9 cellular contexts compared by ENCODE assay signal in the genomic region with DNA sequence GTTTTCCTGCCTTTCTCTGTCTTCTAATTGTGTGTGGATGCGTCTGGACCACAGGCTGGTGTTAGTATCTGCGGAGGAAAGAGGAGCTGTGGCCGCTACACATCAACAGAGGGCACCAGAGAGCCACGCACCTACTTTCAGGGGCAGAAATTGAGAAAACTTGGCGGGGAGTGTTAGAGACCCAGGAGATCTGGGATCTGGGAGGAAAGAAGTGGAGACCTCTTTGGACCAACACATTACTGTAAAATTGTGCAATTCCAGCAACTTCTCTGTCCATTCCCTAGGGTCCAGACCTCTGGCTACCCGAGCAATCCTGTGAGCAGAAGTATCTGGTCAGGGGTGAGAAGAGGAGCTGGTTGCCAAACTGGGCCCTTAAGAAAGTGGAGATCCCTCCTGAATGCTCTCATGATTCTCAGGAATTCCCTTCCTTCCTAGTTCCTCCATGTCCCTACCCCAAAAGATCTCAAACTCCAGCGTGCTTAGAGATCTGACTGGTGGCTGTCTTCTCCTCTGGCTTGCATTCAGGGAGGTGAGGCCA. TPM values are rescaled to one million over a fixed set of nuclear protein-coding genes. Genes with fewer than 3 reads are reported as not detected.
A peak's percentile ranks its signal among the peaks of the same experiment; 100 is the strongest.
DNase-seq lines count a peak whose midpoint lies in the region; ATAC-seq and TF ChIP-seq lines count a peak whose summit lies in the region.
"Had no signal": no experiment of that assay in that cellular context is flagged by ENCODE, and none has a peak within 500 bp of the region (broad histone marks: within the 10 kb centered on the region; RNA-seq: fewer than 3 reads in every experiment).

No MANE protein-coding gene starts in this region.

- H3K9me3 Mint-ChIP-seq in CD8-positive, alpha-beta memory T cell = no peaks in the 10 kb centered on the region
- no peaks in the 10 kb centered on the region for H3K9me3 Mint-ChIP-seq in activated naive CD4-positive, alpha-beta T cell treated with anti-CD3 and anti-CD28 coated beads, Interleukin-2, amount 50 U/mL, for 24 hours
- H3K9me3 Mint-ChIP-seq in progenitor cell of endocrine pancreas (ENCODE audit: low read depth) = no peaks in the 10 kb centered on the region
- H3K9me3 Mint-ChIP-seq: T-helper 1 cell treated with Interleukin-12 subunit alpha and Interleukin-12 subunit beta and Interleukin-4 antibody, amounts not matched to agents 30 μg/mL and 1 μg/mL, for 36 hours had no signal

- H3K4me1 Mint-ChIP-seq in CD8-positive, alpha-beta memory T cell = peaks cover 6 to 16% (median 13%) of the 10 kb centered on the region in 3 donors
- peaks cover 11% of the 10 kb centered on the region for H3K4me1 Mint-ChIP-seq in activated naive CD4-positive, alpha-beta T cell treated with anti-CD3 and anti-CD28 coated beads, Interleukin-2, amount 50 U/mL, for 24 hours
- peaks cover 19% of the 10 kb centered on the region for H3K4me1 Mint-ChIP-seq in progenitor cell of endocrine pancreas (ENCODE audit: low read depth)

- peak in 3 of 5 donors; percentile 1 to 8 (median 8) for DNase-seq in CD8-positive, alpha-beta memory T cell
- DNase-seq in OCI-M2 (lab: John Stamatoyannopoulos, UW; ENCODE audit: unreplicated experiment) (peak; percentile 22), cardiac muscle cell (ENCODE audit: low read depth in 1 of 2, low spot score in 1 of 2) (peak; percentile 78 to 83), progenitor cell of endocrine pancreas (ENCODE audit: low spot score, unreplicated experiment) (peak; percentile 51)

- POLR2A ChIA-PET in CD8-positive, alpha-beta memory T cell (lab: Charles Lee) = interaction anchor here (0.6 kb wide), 1 partner anchor 992 kb away, joined by 3 read pairs; no protein-coding TSS in a partner anchor
- POLR2A ChIA-PET in HEK293 (lab: Yijun Ruan, JAX) = interaction anchor here (0.9 to 2.1 kb wide), 6 partner anchors 10 to 132 kb away, joined by 3 to 6 read pairs (median 4); no protein-coding TSS in a partner anchor

- H3K27me3 Mint-ChIP-seq in CD8-positive, alpha-beta memory T cell = peaks cover 30 to 62% of the 10 kb centered on the region in 2 donors
- peaks cover 23% of the 10 kb centered on the region for H3K27me3 Mint-ChIP-seq in activated naive CD4-positive, alpha-beta T cell treated with anti-CD3 and anti-CD28 coated beads, Interleukin-2, amount 50 U/mL, for 24 hours
- peaks cover 26% of the 10 kb centered on the region for H3K27me3 Mint-ChIP-seq in progenitor cell of endocrine pancreas

- H3K27ac Mint-ChIP-seq in CD8-positive, alpha-beta memory T cell = peak overlapping the region in 1 of 8 donors; percentile 2
- no peak overlapping the region for H3K27ac Mint-ChIP-seq in activated naive CD4-positive, alpha-beta T cell treated with anti-CD3 and anti-CD28 coated beads, Interleukin-2, amount 50 U/mL, for 24 hours
- peak overlapping the region; percentile 18 for H3K27ac Mint-ChIP-seq in progenitor cell of endocrine pancreas
- H3K27ac Mint-ChIP-seq: T-helper 1 cell treated with Interleukin-12 subunit alpha and Interleukin-12 subunit beta and Interleukin-4 antibody, amounts not matched to agents 30 μg/mL and 1 μg/mL, for 36 hours had no signal

- TF ChIP-seq CTCF in HEK293 (tag by site-specific recombination; IDR thresholded peaks at IDR 0.05) (peak; percentile 82), cardiac muscle cell (IDR thresholded peaks at IDR 0.05; ENCODE audit: low read depth, low read length) (peak; percentile 99), progenitor cell of endocrine pancreas (IDR thresholded peaks at IDR 0.05; ENCODE audit: unreplicated experiment) (peak; percentile 94)

- no peaks in the 10 kb centered on the region for H3K4me1 ChIP-seq in CD8-positive, alpha-beta memory T cell (ENCODE audit: insufficient read depth, low read length)
- H3K4me1 ChIP-seq in HEK293 (ENCODE audit: control insufficient read depth, insufficient read depth, low read length) (peaks cover 3% of the 10 kb centered on the region; the same call in 1 of the 2 replicates), cardiac muscle cell (ENCODE audit: low read depth) (peaks cover 11% of the 10 kb centered on the region)

- H3K4me3 Mint-ChIP-seq in CD8-positive, alpha-beta memory T cell = peak overlapping the region in 2 of 7 donors; percentile 1 to 9
- H3K4me3 Mint-ChIP-seq in activated naive CD4-positive, alpha-beta T cell treated with anti-CD3 and anti-CD28 coated beads, Interleukin-2, amount 50 U/mL, for 24 hours = peak overlapping the region; percentile 3
- H3K4me3 Mint-ChIP-seq in progenitor cell of endocrine pancreas (ENCODE audit: low read depth) = peak overlapping the region; percentile 72
- H3K4me3 Mint-ChIP-seq: T-helper 1 cell treated with Interleukin-12 subunit alpha and Interleukin-12 subunit beta and Interleukin-4 antibody, amounts not matched to agents 30 μg/mL and 1 μg/mL, for 36 hours had no signal

- no peak overlapping the region for H3K27ac ChIP-seq in CD8-positive, alpha-beta memory T cell (ENCODE audit: low read depth, low read length)
- no peak overlapping the region for H3K27ac ChIP-seq in HEK293 (ENCODE audit: extremely low read depth, low read depth, low read length)
- H3K27ac ChIP-seq in cardiac muscle cell = no peak overlapping the region

- H3K36me3 Mint-ChIP-seq in CD8-positive, alpha-beta memory T cell = no peaks in the 10 kb centered on the region
- H3K36me3 Mint-ChIP-seq in activated naive CD4-positive, alpha-beta T cell treated with anti-CD3 and anti-CD28 coated beads, Interleukin-2, amount 50 U/mL, for 24 hours = no peaks in the 10 kb centered on the region
- H3K36me3 Mint-ChIP-seq in progenitor cell of endocrine pancreas (ENCODE audit: insufficient read depth) = no peaks in the 10 kb centered on the region

- no peaks in the 10 kb centered on the region for H3K9me3 ChIP-seq in CD8-positive, alpha-beta memory T cell (ENCODE audit: low read length)
- no peaks in the 10 kb centered on the region for H3K9me3 ChIP-seq in HEK293 (ENCODE audit: control insufficient read depth, insufficient read depth, low read depth, low read length)
- no peaks in the 10 kb centered on the region for H3K9me3 ChIP-seq in cardiac muscle cell (ENCODE audit: low read depth)

- CTCF ChIA-PET in CD8-positive, alpha-beta memory T cell (lab: Charles Lee) = interaction anchor here (0.9 to 1.6 kb wide), 6 partner anchors 9 to 1097 kb away, joined by 3 to 4 read pairs (median 3); no protein-coding TSS in a partner anchor
- CTCF ChIA-PET in HEK293 (lab: Yijun Ruan, JAX) = interaction anchor here (0.6 to 18.5 kb wide), 45 partner anchors 8 to 1049 kb away, joined by 3 to 463 read pairs (median 8); no protein-coding TSS in a partner anchor

- no peak overlapping the region for H3K4me3 ChIP-seq in CD8-positive, alpha-beta memory T cell (ENCODE audit: low read length)
- H3K4me3 ChIP-seq in HEK293 (ENCODE audit: low read depth, low read length) (no peak overlapping the region), cardiac muscle cell (no peak overlapping the region)

- H3K36me3 ChIP-seq in CD8-positive, alpha-beta memory T cell (ENCODE audit: insufficient read depth, low read length) = no peaks in the 10 kb centered on the region
- H3K36me3 ChIP-seq in HEK293 (ENCODE audit: control insufficient read depth in 2 of 2, insufficient read depth in 1 of 2, low read length in 2 of 2) = no peaks in the 10 kb centered on the region
- H3K36me3 ChIP-seq in cardiac muscle cell = no peaks in the 10 kb centered on the region

- H3K27me3 ChIP-seq in CD8-positive, alpha-beta memory T cell (ENCODE audit: insufficient read depth, low read length, poor library complexity, severe bottlenecking) = peaks cover 15% of the 10 kb centered on the region
- no peaks in the 10 kb centered on the region for H3K27me3 ChIP-seq in cardiac muscle cell

- ATAC-seq in GM21423 (IDR thresholded peaks at IDR 0.05; ENCODE audit: unreplicated experiment) (no peak), GM19463 (IDR thresholded peaks at IDR 0.05; ENCODE audit: unreplicated experiment) (no peak)

TF ChIP-seq in HEK293, 187 proteins besides CTCF, POLR2A, EP300 and RAD21 (continues in another document):
- no peak for TF ChIP-seq ZNF624 (tag by site-specific recombination; IDR thresholded peaks at IDR 0.05)
- no peak for TF ChIP-seq MEIS1 (CRISPR knock-in tag; IDR thresholded peaks at IDR 0.05; ENCODE audit: borderline replicate concordance)
- TF ChIP-seq ZNF623 (tag by site-specific recombination; IDR thresholded peaks at IDR 0.05) = no peak
- peak; percentile 53; the same call in 1 of the 2 replicates for TF ChIP-seq IKZF3 (tag by site-specific recombination; IDR thresholded peaks at IDR 0.05)
- TF ChIP-seq REPIN1 (tag by site-specific recombination; IDR thresholded peaks at IDR 0.05; ENCODE audit: low read depth) = no peak
- TF ChIP-seq ZNF426 (tag by site-specific recombination; IDR thresholded peaks at IDR 0.05) = no peak
- TF ChIP-seq ZNF830 (tag by site-specific recombination; IDR thresholded peaks at IDR 0.05; ENCODE audit: low read depth) = no peak
- no peak for TF ChIP-seq ZNF747 (tag by site-specific recombination; IDR thresholded peaks at IDR 0.05)
- no peak for TF ChIP-seq ZNF202 (tag by site-specific recombination; IDR thresholded peaks at IDR 0.05; ENCODE audit: borderline replicate concordance)
- no peak for TF ChIP-seq PRDM1 (tag by site-specific recombination; IDR thresholded peaks at IDR 0.05)
- no peak for TF ChIP-seq GLI4 (tag by site-specific recombination; IDR thresholded peaks at IDR 0.05)
- TF ChIP-seq HOXD13 (CRISPR knock-in tag; IDR thresholded peaks at IDR 0.05; ENCODE audit: borderline replicate concordance) = no peak
- TF ChIP-seq, protein P1, sequence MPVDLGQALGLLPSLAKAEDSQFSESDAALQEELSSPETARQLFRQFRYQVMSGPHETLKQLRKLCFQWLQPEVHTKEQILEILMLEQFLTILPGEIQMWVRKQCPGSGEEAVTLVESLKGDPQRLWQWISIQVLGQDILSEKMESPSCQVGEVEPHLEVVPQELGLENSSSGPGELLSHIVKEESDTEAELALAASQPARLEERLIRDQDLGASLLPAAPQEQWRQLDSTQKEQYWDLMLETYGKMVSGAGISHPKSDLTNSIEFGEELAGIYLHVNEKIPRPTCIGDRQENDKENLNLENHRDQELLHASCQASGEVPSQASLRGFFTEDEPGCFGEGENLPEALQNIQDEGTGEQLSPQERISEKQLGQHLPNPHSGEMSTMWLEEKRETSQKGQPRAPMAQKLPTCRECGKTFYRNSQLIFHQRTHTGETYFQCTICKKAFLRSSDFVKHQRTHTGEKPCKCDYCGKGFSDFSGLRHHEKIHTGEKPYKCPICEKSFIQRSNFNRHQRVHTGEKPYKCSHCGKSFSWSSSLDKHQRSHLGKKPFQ (tag by site-specific recombination; IDR thresholded peaks at IDR 0.05) = no peak
- no peak for TF ChIP-seq ZXDB (tag by site-specific recombination; IDR thresholded peaks at IDR 0.05)
- TF ChIP-seq ZFP69B (tag by site-specific recombination; IDR thresholded peaks at IDR 0.05) = no peak

RNA-seq across cellular contexts. Expression of a gene that starts 1.3 kb away (rescaled TPM):
- under 1 TPM in 1 of 2 experiments, not detected in 1; 0.04 TPM for total RNA-seq in CD8-positive, alpha-beta memory T cell
- polyA plus RNA-seq in CD8-positive, alpha-beta memory T cell = not detected
- total RNA-seq in cardiac muscle cell (24.8 and 33.2 TPM in 2 replicates), progenitor cell of endocrine pancreas (43.8 and 46.3 TPM in 2 replicates)
- 8.2 and 10.6 TPM in 2 replicates for polyA plus RNA-seq in cardiac muscle cell

Comparison
In these comparisons a context has a peak if more than half of its experiments do, and no peak if none do; other contexts are left out.
1. DNase-seq: peak in every context shown above with its lines; median percentile 80 in cardiac muscle cell; 51 in progenitor cell of endocrine pancreas; 22 in OCI-M2; 8 in CD8-positive, alpha-beta memory T cell.
2. RNA of a gene that starts 1.3 kb away (total RNA-seq): 43.8 to 46.3 TPM in progenitor cell of endocrine pancreas and 24.8 to 33.2 TPM in cardiac muscle cell; 0.04 TPM in CD8-positive, alpha-beta memory T cell; every median in the first group is over 10 times any median in the second.
3. Peak in every context shown above with its lines, with median percentiles within 50 percentile points of each other: CTCF ChIP-seq.